In the genomic region with DNA sequence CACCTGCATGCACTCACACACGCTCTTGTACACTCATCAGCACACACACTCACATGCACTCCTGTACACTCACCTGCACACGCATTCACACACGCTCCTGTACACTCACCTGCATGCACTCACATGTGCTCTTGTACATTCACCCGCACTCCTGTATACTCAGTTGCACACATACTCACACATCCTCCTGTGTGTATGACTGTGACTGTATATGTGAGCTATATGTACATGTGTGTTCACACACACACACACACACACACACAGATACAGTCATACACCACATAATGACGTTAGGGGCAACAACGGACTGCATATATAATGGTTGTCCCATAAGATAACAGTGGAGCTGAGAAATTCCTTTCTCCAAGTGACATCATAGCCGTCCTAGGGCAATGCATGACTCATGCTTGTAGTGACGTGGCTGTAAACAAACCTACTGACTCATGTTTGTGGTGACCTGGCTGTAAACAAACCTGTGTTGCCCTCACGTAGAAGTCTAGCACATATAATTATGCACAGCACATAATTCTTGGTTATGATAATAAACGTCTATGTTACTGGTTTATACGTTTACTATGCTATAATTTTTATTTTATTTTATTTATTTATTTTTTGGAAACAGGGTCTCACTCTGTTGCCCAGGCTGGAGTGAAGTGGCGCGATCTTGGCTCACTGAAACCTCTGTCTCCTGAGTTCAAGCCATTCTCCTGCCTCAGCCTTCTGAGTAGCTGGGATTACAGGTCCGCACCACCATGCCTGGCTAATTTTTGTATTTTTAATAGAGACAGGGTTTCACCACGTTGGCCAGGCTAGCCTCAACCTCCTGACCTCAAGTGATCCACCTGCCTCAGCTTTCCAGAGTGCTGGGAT, we compare ENCODE assay signal across 1 cellular context.
TF ChIP-seq lines count a peak whose summit lies in the region.

No MANE protein-coding gene starts in this region.

TF ChIP-seq in HEK293, 187 proteins besides CTCF, POLR2A, EP300 and RAD21 (continued from another document):
- TF ChIP-seq, protein P1, sequence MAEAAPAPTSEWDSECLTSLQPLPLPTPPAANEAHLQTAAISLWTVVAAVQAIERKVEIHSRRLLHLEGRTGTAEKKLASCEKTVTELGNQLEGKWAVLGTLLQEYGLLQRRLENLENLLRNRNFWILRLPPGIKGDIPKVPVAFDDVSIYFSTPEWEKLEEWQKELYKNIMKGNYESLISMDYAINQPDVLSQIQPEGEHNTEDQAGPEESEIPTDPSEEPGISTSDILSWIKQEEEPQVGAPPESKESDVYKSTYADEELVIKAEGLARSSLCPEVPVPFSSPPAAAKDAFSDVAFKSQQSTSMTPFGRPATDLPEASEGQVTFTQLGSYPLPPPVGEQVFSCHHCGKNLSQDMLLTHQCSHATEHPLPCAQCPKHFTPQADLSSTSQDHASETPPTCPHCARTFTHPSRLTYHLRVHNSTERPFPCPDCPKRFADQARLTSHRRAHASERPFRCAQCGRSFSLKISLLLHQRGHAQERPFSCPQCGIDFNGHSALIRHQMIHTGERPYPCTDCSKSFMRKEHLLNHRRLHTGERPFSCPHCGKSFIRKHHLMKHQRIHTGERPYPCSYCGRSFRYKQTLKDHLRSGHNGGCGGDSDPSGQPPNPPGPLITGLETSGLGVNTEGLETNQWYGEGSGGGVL (tag by site-specific recombination; IDR thresholded peaks at IDR 0.05), result peak; percentile 86
- TF ChIP-seq ZNF707 (tag by site-specific recombination; IDR thresholded peaks at IDR 0.05), result no peak
- no peak for TF ChIP-seq ZNF792 (tag by site-specific recombination; IDR thresholded peaks at IDR 0.05)
- TF ChIP-seq ZNF514 (tag by site-specific recombination; IDR thresholded peaks at IDR 0.05), result no peak
- no peak for TF ChIP-seq ZNF341 (tag by site-specific recombination; IDR thresholded peaks at IDR 0.05; ENCODE audit: low read depth)
- TF ChIP-seq, protein P2, sequence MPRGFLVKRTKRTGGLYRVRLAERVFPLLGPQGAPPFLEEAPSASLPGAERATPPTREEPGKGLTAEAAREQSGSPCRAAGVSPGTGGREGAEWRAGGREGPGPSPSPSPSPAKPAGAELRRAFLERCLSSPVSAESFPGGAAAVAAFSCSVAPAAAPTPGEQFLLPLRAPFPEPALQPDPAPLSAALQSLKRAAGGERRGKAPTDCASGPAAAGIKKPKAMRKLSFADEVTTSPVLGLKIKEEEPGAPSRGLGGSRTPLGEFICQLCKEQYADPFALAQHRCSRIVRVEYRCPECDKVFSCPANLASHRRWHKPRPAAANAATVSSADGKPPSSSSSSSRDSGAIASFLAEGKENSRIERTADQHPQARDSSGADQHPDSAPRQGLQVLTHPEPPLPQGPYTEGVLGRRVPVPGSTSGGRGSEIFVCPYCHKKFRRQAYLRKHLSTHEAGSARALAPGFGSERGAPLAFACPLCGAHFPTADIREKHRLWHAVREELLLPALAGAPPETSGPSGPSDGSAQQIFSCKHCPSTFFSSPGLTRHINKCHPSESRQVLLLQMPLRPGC (tag by site-specific recombination; IDR thresholded peaks at IDR 0.05), result peak; percentile 99
- TF ChIP-seq ZNF416 (tag by site-specific recombination; IDR thresholded peaks at IDR 0.05), result no peak; the same call in 1 of the 2 replicates
